Comparison of ENCODE assay signal across 19 cellular contexts in the genomic region with DNA sequence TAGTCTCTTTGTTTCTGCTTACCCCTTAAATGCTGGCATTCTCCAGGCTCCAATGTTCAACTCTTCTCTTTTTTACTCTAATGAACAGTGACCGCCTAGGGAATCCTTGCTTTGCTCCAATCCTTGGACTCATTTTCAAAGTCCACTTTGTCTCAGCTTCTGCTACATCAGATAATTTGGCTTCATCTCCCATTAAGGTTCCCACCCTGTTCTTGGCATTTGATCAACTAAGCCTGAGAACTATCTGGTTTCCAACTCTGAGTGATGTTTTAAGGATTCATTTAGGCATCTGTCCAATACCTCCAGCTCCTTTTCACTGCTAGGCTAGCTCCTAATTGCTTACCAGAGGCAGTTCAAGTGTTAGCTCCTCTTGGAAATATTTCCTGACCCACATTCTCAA.
DNase-seq lines count a peak whose midpoint lies in the region; ATAC-seq, FAIRE-seq and TF ChIP-seq lines count a peak whose summit lies in the region.
"Had no signal": no experiment of that assay in that cellular context is flagged by ENCODE, and none has a peak within 500 bp of the region (broad histone marks: within the 10 kb centered on the region; RNA-seq: fewer than 3 reads in every experiment).

No MANE protein-coding gene starts in this region.

- H3K27me3 ChIP-seq in astrocyte (ENCODE audit: insufficient read depth, low read length): no peaks in the 10 kb centered on the region
- H3K27me3 ChIP-seq: cardiac muscle cell had no signal

- peaks cover 28% of the 10 kb centered on the region for H3K36me3 Mint-ChIP-seq in astrocyte (ENCODE audit: low read depth, unreplicated experiment)

- DNase-seq in GM04504 (ENCODE audit: low read depth): peak; percentile 66
- DNase-seq in astrocyte (ENCODE audit: low read depth): peak; percentile 78
- DNase-seq in foreskin fibroblast: peak; percentile 36 to 72
- peak; percentile 89 for DNase-seq in skeletal muscle cell (ENCODE audit: low read depth)
- DNase-seq in stimulated activated naive CD4-positive, alpha-beta T cell treated with Interleukin-2 at 50 U/mL for 16 hours (lab: John Stamatoyannopoulos, UW): no peak
- no peak for DNase-seq in ACHN
- DNase-seq in NCI-H510A (lab: John Stamatoyannopoulos, UW): no peak
- DNase-seq: activated CD4-positive, alpha-beta T cell treated with anti-CD3 and anti-CD28 coated beads for 1 hour; activated CD8-positive, alpha-beta memory T cell treated with anti-CD3 and anti-CD28 coated beads, Interleukin-2, amount 50 U/mL, for 48 hours; activated naive CD4-positive, alpha-beta T cell treated with Interleukin-2 at 50 U/mL for 16 hours; GDM1; kidney; mucosa of descending colon; NCI-H2029 treated with DMSO at 0.1 percent for 48 hours; NCI-H82; T-helper 2 cell had no signal

- no peak overlapping the region for H3K9ac ChIP-seq in astrocyte (ENCODE audit: low read length)
- H3K9ac ChIP-seq: parathyroid adenoma had no signal

- no peaks in the 10 kb centered on the region for H3K4me1 ChIP-seq in astrocyte (ENCODE audit: insufficient read depth, low read length)
- H3K4me1 ChIP-seq: parathyroid adenoma had no signal

- H3K4me3 ChIP-seq in astrocyte (ENCODE audit: insufficient read depth, low read depth, low read length) (no peak overlapping the region), foreskin fibroblast (ENCODE audit: low read depth in 1 of 2, low read length in 2 of 2) (no peak overlapping the region), skeletal muscle cell (ENCODE audit: low read depth, low read length) (no peak overlapping the region)
- H3K4me3 ChIP-seq: cardiac muscle cell, mucosa of descending colon had no signal

- H2AFZ ChIP-seq in astrocyte (ENCODE audit: low read depth, low read length): no peak overlapping the region
- H2AFZ ChIP-seq: parathyroid adenoma had no signal

- peaks cover 5% of the 10 kb centered on the region for H3K4me1 Mint-ChIP-seq in astrocyte (ENCODE audit: low read depth, unreplicated experiment)

- no peak for FAIRE-seq in astrocyte (lab: Jason Lieb, UNC)
- FAIRE-seq: kidney had no signal

- peaks cover 1% of the 10 kb centered on the region for H3K9me3 Mint-ChIP-seq in astrocyte (ENCODE audit: unreplicated experiment)

- H4K20me1 ChIP-seq in astrocyte (ENCODE audit: insufficient read depth, low read length): no peaks in the 10 kb centered on the region

- no peaks in the 10 kb centered on the region for H3K9me3 ChIP-seq in astrocyte (ENCODE audit: insufficient read depth, low read depth, low read length)
- H3K9me3 ChIP-seq: mucosa of descending colon had no signal

- in situ Hi-C loops in ACHN (cut with HindIII; ENCODE audit: low pct_ligation_motif_present, low pct_unique_long_range_greater_than_20kb, low sequenced_read_pairs): no loop called here

- H3K27ac Mint-ChIP-seq in astrocyte (ENCODE audit: unreplicated experiment): no peak overlapping the region

- no peak for ATAC-seq in GM18498 (IDR thresholded peaks at IDR 0.05; ENCODE audit: unreplicated experiment)
- ATAC-seq: mucosa of descending colon had no signal

- H3K27ac ChIP-seq in astrocyte (ENCODE audit: low read depth, low read length): no peak overlapping the region
- H3K27ac ChIP-seq: cardiac muscle cell, parathyroid adenoma had no signal

- H3K79me2 ChIP-seq in astrocyte (ENCODE audit: insufficient read depth, low read length): no peaks in the 10 kb centered on the region

- no peaks in the 10 kb centered on the region for H3K27me3 Mint-ChIP-seq in astrocyte (ENCODE audit: low read depth, unreplicated experiment)

- H3K36me3 ChIP-seq in astrocyte (ENCODE audit: insufficient read depth, low read length): no peaks in the 10 kb centered on the region
- H3K36me3 ChIP-seq: cardiac muscle cell had no signal

- TF ChIP-seq CTCF in astrocyte (IDR thresholded peaks at IDR 0.05; ENCODE audit: insufficient read depth, low read depth, low read length) (no peak), foreskin fibroblast (IDR thresholded peaks at IDR 0.05; ENCODE audit: low read depth, low read length) (no peak)

- H3K4me3 Mint-ChIP-seq in astrocyte (ENCODE audit: unreplicated experiment): no peak overlapping the region

- no peak overlapping the region for H3K4me2 ChIP-seq in astrocyte (ENCODE audit: low read length)

Comparison
In these comparisons a context has a peak if more than half of its experiments do, and no peak if none do; other contexts are left out.
1. DNase-seq: peak in GM04504 (single experiment), astrocyte (single experiment), foreskin fibroblast (2 of 2) and skeletal muscle cell (single experiment); none in stimulated activated naive CD4-positive, alpha-beta T cell treated with Interleukin-2 at 50 U/mL for 16 hours (single experiment), ACHN (single experiment) and NCI-H510A (single experiment).